In the genomic region with DNA sequence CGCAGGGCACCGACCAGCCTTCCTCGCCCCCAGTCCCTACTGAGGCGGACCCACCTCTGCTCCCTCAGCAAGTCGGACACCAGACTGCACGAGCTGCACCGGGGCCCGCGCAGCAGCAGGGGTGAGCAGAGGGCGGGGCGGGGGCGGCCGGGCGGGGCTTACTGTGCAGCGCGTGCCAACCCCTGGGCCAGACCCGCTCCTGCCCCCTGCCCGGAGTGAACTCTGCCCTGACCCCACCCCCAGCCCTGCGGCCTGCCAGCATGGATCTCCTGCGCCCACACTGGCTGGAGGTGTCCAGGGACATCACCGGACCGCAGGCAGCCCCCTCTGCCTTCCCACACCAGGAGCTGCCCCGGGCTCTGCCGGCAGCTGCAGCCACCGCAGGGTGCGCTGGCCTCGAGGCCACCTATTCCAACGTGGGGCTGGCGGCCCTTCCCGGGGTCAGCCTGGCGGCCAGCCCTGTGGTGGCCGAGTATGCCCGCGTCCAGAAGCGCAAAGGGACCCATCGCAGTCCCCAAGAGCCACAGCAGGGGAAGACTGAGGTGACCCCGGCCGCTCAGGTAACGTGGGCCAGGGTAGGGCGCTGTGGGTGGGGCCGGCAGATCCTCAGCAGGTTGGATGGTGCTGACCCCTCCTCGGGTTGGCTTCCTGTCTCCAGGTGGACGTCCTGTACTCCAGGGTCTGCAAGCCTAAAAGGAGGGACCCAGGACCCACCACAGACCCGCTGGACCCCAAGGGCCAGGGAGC, we compare ENCODE assay signal across 9 cellular contexts. TPM values are rescaled to one million over a fixed set of nuclear protein-coding genes. Genes with fewer than 3 reads are reported as not detected.
DNase-seq lines count a peak whose midpoint lies in the region; ATAC-seq and TF ChIP-seq lines count a peak whose summit lies in the region.
"Had no signal": no experiment of that assay in that cellular context is flagged by ENCODE, and none has a peak within 500 bp of the region (broad histone marks: within the 10 kb centered on the region; RNA-seq: fewer than 3 reads in every experiment).

No MANE protein-coding gene starts in this region.

- H3K36me3 ChIP-seq in OCI-LY1 (ENCODE audit: insufficient read depth, low read length) (peaks cover 33% of the 10 kb centered on the region), duodenal mucosa (ENCODE audit: control insufficient read depth in 1 of 2, insufficient read depth in 2 of 2, low read length in 2 of 2) (peaks cover 11 to 29% of the 10 kb centered on the region in 2 donors), psoas muscle (ENCODE audit: insufficient read depth in 1 of 2, low read depth in 1 of 2) (peaks cover 0 to 43% of the 10 kb centered on the region in 2 donors)

- H3K9ac ChIP-seq in OCI-LY1 (ENCODE audit: low read length) = no peak overlapping the region; the same call in 1 of the 2 replicates
- peak overlapping the region in 1 of 2 donors; percentile 12 for H3K9ac ChIP-seq in duodenal mucosa (ENCODE audit: low read depth in 1 of 2, low read length in 2 of 2)

- no peak for ATAC-seq in psoas muscle
- ATAC-seq in HG02678 (IDR thresholded peaks at IDR 0.05; ENCODE audit: unreplicated experiment) = no peak
- no peak for ATAC-seq in GM19455 (IDR thresholded peaks at IDR 0.05; ENCODE audit: unreplicated experiment)

- H3K79me2 ChIP-seq in OCI-LY1 (ENCODE audit: insufficient read depth, low read length) = no peaks in the 10 kb centered on the region

- peak overlapping the region; percentile 42 for H3K4me3 ChIP-seq in OCI-LY1 (ENCODE audit: low read depth, low read length, poor library complexity, severe bottlenecking)
- peak overlapping the region; percentile 47 to 59 for H3K4me3 ChIP-seq in duodenal mucosa (ENCODE audit: low read depth in 1 of 2, low read length in 2 of 2)
- peak overlapping the region; percentile 79 for H3K4me3 ChIP-seq in psoas muscle

- no peak overlapping the region for H3K27ac ChIP-seq in OCI-LY1 (ENCODE audit: low read depth, low read length, poor library complexity, severe bottlenecking)
- H3K27ac ChIP-seq in duodenal mucosa (ENCODE audit: low read depth, low read length) = no peak overlapping the region
- H3K27ac ChIP-seq in psoas muscle = peak overlapping the region; percentile 95

- DNase-seq in psoas muscle (peak in 1 of 2 donors; percentile 64), NCI-H1092 treated with DMSO at 0.1 percent for 48 hours (lab: John Stamatoyannopoulos, UW) (no peak), midbrain (lab: John Stamatoyannopoulos, UW) (no peak)

- peak overlapping the region; percentile 58 for H3K4me2 ChIP-seq in OCI-LY1 (ENCODE audit: low read length)

- H3K9me2 ChIP-seq in OCI-LY1 (ENCODE audit: low read depth, low read length) = no peaks in the 10 kb centered on the region

- no peaks in the 10 kb centered on the region for H4K20me1 ChIP-seq in OCI-LY1 (ENCODE audit: insufficient read depth, low read length)

- 29 to 59% (median 58%) methylated on average over 29 to 44 of the region's 44 CpGs for WGBS in psoas muscle, 3 donors

- H3K27me3 ChIP-seq in OCI-LY1 (ENCODE audit: insufficient read depth, low read length) (no peaks in the 10 kb centered on the region; the same call in 1 of the 2 replicates), duodenal mucosa (ENCODE audit: control insufficient read depth in 1 of 2, insufficient read depth in 2 of 2, low read length in 2 of 2) (no peaks in the 10 kb centered on the region), psoas muscle (ENCODE audit: insufficient read depth in 3 of 3, low read length in 2 of 3) (no peaks in the 10 kb centered on the region)

- no peak overlapping the region for H2AFZ ChIP-seq in OCI-LY1 (ENCODE audit: low read length)

- no peaks in the 10 kb centered on the region for H3K9me3 ChIP-seq in OCI-LY1 (ENCODE audit: low read length)
- no peaks in the 10 kb centered on the region for H3K9me3 ChIP-seq in duodenal mucosa (ENCODE audit: control insufficient read depth in 1 of 2, low read length in 2 of 2)
- H3K9me3 ChIP-seq in psoas muscle = no peaks in the 10 kb centered on the region
- H3K9me3 ChIP-seq: neutrophil had no signal

- peak; percentile 10 for TF ChIP-seq CTCF in GM12873 (IDR thresholded peaks at IDR 0.05; ENCODE audit: insufficient read depth, low read depth, low read length, missing control alignments)
- no peak for TF ChIP-seq CTCF in OCI-LY1 (IDR thresholded peaks at IDR 0.05; ENCODE audit: low read length)
- TF ChIP-seq CTCF in psoas muscle (IDR thresholded peaks at IDR 0.05) = no peak

- intact Hi-C loops in psoas muscle (cut with DNase I) = loop anchor here (2.0 to 5.0 kb wide), 2 partner anchors 29 to 36 kb away; a partner anchor contains a TSS

- H3K4me1 ChIP-seq in OCI-LY1 (ENCODE audit: insufficient read depth, low read length, severe bottlenecking) (peaks cover 39% of the 10 kb centered on the region), duodenal mucosa (ENCODE audit: control insufficient read depth in 1 of 2, insufficient read depth in 2 of 2, low read length in 2 of 2) (peaks cover 24 to 45% of the 10 kb centered on the region in 2 donors), psoas muscle (peaks cover 15% of the 10 kb centered on the region)

- H3F3A ChIP-seq in OCI-LY1 (ENCODE audit: insufficient read depth, low read length) = no peaks in the 10 kb centered on the region; the same call in 1 of the 2 replicates

RNA-seq across cellular contexts. Expression of a gene that starts 1.5 kb away (rescaled TPM):
- 10 to 100 TPM; 40.2 to 79.1 (median 54.7) TPM for total RNA-seq in psoas muscle
- polyA plus RNA-seq in psoas muscle = 10 to 100 TPM; 27.1 to 45.5 (median 43.7) TPM

RNA-seq across cellular contexts. Expression of a gene that starts 1.6 kb away (rescaled TPM):
- total RNA-seq in psoas muscle = 1 to 10 TPM; 1.7 to 4.6 (median 2.6) TPM
- polyA plus RNA-seq in psoas muscle = 1 to 10 TPM; 3.1 to 5.1 (median 4.4) TPM

RNA-seq across cellular contexts. Expression of a gene that starts 30.3 kb away (rescaled TPM):
- total RNA-seq in psoas muscle = 10 to 100 TPM; 10.7 to 18.2 (median 14.9) TPM
- polyA plus RNA-seq in psoas muscle = 10 to 100 TPM; 28.4 to 54.8 (median 43.6) TPM

RNA-seq across cellular contexts. Expression of a gene that starts 30.3 kb away (rescaled TPM):
- 10 to 100 TPM; 22.9 to 38.9 (median 32.6) TPM for total RNA-seq in psoas muscle
- 10 to 100 TPM; 31.7 to 74.0 (median 32.4) TPM for polyA plus RNA-seq in psoas muscle

RNA-seq across cellular contexts. Expression of a gene that starts 41.7 kb away (rescaled TPM):
- total RNA-seq in psoas muscle = 1 to 10 TPM in 3 of 4 donors, not detected in 1; 1.3 to 2.2 (median 1.6) TPM
- polyA plus RNA-seq in psoas muscle = 10 to 100 TPM in 1 of 3 donors, 1 to 10 TPM in 1, under 1 TPM in 1; 0.56 to 16.1 (median 6.1) TPM
